1 cellular context compared by ENCODE assay signal in genomic region chr22:22018825-22019658, GRCh38.
TF ChIP-seq lines count a peak whose summit lies in the region.

No MANE protein-coding gene starts in this region.

TF ChIP-seq in K562, 482 proteins besides CTCF, POLR2A, EP300 and RAD21 (continued from another document):
- TF ChIP-seq TFE3 (CRISPR knock-in tag; IDR thresholded peaks at IDR 0.05) (no peak), CHCHD3 (CRISPR knock-in tag; IDR thresholded peaks at IDR 0.05) (no peak), SIX5 (IDR thresholded peaks at IDR 0.05; ENCODE audit: borderline replicate concordance in 1 of 2, insufficient read depth in 1 of 2, low read depth in 1 of 2, low read length in 2 of 2) (no peak), BACH1 (tag; IDR thresholded peaks at IDR 0.05) (no peak), LEF1 (IDR thresholded peaks at IDR 0.05) (no peak), ZBTB33 (CRISPR knock-in tag; IDR thresholded peaks at IDR 0.05) (no peak), MAFG (tag; conservative IDR thresholded peaks at IDR 0.05) (no peak), NKRF (IDR thresholded peaks at IDR 0.05; ENCODE audit: borderline replicate concordance) (no peak), MEF2D (tag; conservative IDR thresholded peaks at IDR 0.05; ENCODE audit: low read depth) (no peak), SIN3B (IDR thresholded peaks at IDR 0.05; ENCODE audit: low read depth) (no peak), TAF1 (IDR thresholded peaks at IDR 0.05; ENCODE audit: control insufficient read depth, extremely low read depth, insufficient read depth, low read length, severe bottlenecking) (no peak), KDM2B (CRISPR knock-in tag; IDR thresholded peaks at IDR 0.05) (no peak), MAX (CRISPR knock-in tag; IDR thresholded peaks at IDR 0.05) (no peak), GATAD2A (IDR thresholded peaks at IDR 0.05) (no peak)
TF ChIP-seq in K562: peak in this region for 30.
